ENCODE assay signal across 2 cellular contexts in genomic region chr19:843836-844299, GRCh38.
TF ChIP-seq lines count a peak whose summit lies in the region.

No MANE protein-coding gene starts in this region.

TF ChIP-seq in IMR-90, 13 proteins besides CTCF, POLR2A, EP300 and RAD21:
- TF ChIP-seq ELK1 (IDR thresholded peaks at IDR 0.05; ENCODE audit: borderline replicate concordance, low read depth, low read length): no peak
- no peak for TF ChIP-seq CEBPB (IDR thresholded peaks at IDR 0.05; ENCODE audit: low read depth, low read length)
- TF ChIP-seq MAFK (IDR thresholded peaks at IDR 0.05; ENCODE audit: low read depth, low read length): no peak
- TF ChIP-seq CHD1 (IDR thresholded peaks at IDR 0.05; ENCODE audit: low read depth, low read length): no peak
- TF ChIP-seq FOS (IDR thresholded peaks at IDR 0.05; ENCODE audit: low read depth, low read length): no peak
- no peak for TF ChIP-seq BHLHE40 (IDR thresholded peaks at IDR 0.05; ENCODE audit: low read depth, low read length)
- no peak for TF ChIP-seq MAZ (IDR thresholded peaks at IDR 0.05; ENCODE audit: borderline replicate concordance, low read depth, low read length)
- TF ChIP-seq RCOR1 (IDR thresholded peaks at IDR 0.05; ENCODE audit: insufficient replicate concordance, low read length): no peak
- TF ChIP-seq NFE2L2 (IDR thresholded peaks at IDR 0.05; ENCODE audit: low read depth, low read length): no peak
- TF ChIP-seq SMC3 (IDR thresholded peaks at IDR 0.05; ENCODE audit: low read depth, low read length): no peak
- no peak for TF ChIP-seq RFX5 (IDR thresholded peaks at IDR 0.05; ENCODE audit: low read depth, low read length)
- TF ChIP-seq MXI1 (IDR thresholded peaks at IDR 0.05; ENCODE audit: borderline replicate concordance, low read depth, low read length): no peak
- TF ChIP-seq, protein P1, sequence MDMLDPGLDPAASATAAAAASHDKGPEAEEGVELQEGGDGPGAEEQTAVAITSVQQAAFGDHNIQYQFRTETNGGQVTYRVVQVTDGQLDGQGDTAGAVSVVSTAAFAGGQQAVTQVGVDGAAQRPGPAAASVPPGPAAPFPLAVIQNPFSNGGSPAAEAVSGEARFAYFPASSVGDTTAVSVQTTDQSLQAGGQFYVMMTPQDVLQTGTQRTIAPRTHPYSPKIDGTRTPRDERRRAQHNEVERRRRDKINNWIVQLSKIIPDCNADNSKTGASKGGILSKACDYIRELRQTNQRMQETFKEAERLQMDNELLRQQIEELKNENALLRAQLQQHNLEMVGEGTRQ (IDR thresholded peaks at IDR 0.05; ENCODE audit: low read depth, low read length): no peak
TF ChIP-seq in IMR-90: peak in this region for 0.

TF ChIP-seq in endothelial cell of umbilical vein, 7 proteins besides CTCF, POLR2A, EP300 and RAD21:
- TF ChIP-seq MAX (IDR thresholded peaks at IDR 0.05; ENCODE audit: insufficient read depth, insufficient read length): no peak
- peak; percentile 71 for TF ChIP-seq EZH2 (IDR thresholded peaks at IDR 0.05; ENCODE audit: borderline replicate concordance, low read depth, low read length, severe bottlenecking)
